Comparison of ENCODE assay signal across 26 cellular contexts in the genomic region with DNA sequence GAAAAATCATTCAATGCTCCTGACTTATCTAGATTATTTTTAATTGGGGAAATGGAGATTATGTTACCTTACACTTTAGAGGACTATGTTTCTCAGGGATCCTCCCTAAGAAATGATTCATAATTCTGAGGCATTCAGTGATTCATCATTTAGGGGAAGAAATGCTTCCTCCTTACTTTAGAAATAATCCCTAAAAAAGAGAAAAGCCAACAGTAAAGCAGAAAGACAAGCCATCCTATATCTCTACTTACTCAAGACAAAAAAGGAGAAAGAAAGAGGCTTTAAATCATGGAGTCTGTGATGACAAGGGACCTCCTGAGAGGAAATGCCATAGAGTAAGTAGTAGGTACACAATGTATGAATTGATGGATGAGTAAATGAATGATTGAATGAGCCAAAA.
DNase-seq lines count a peak whose midpoint lies in the region; ATAC-seq, FAIRE-seq and TF ChIP-seq lines count a peak whose summit lies in the region.
"Had no signal": no experiment of that assay in that cellular context is flagged by ENCODE, and none has a peak within 500 bp of the region (broad histone marks: within the 10 kb centered on the region; RNA-seq: fewer than 3 reads in every experiment).

No MANE protein-coding gene starts in this region.

- H3K4ac ChIP-seq in IMR-90 (ENCODE audit: low read depth, low read length): no peak overlapping the region
- no peak overlapping the region for H3K4ac ChIP-seq in neuronal stem cell (ENCODE audit: low read length)

- no peak overlapping the region for H2BK120ac ChIP-seq in IMR-90 (ENCODE audit: low read depth, low read length)
- no peak overlapping the region for H2BK120ac ChIP-seq in neuronal stem cell (ENCODE audit: low read depth, low read length)

- H3K36me3 Mint-ChIP-seq in stimulated activated effector memory CD8-positive, alpha-beta T cell treated with anti-CD3 and anti-CD28 coated beads, Interleukin-12 subunit alpha, Interleukin-12 subunit beta, amount 100 ng/mL, for 72 hours: no peaks in the 10 kb centered on the region
- H3K36me3 Mint-ChIP-seq: IgD-negative memory B cell, type B pancreatic cell had no signal

- CTCF ChIA-PET in IMR-90 (lab: Yijun Ruan, JAX): no interaction called here
- CTCF ChIA-PET in endothelial cell of umbilical vein (lab: Charles Lee): no interaction called here

- H2BK20ac ChIP-seq in IMR-90 (ENCODE audit: low read depth, low read length): no peak overlapping the region

- TF ChIP-seq CTCF in IMR-90 (conservative IDR thresholded peaks at IDR 0.05; ENCODE audit: low read depth, low read length) (no peak), endothelial cell of umbilical vein (IDR thresholded peaks at IDR 0.05; ENCODE audit: extremely low read depth in 1 of 2, insufficient read depth in 1 of 2, low read depth in 1 of 2, low read length in 2 of 2) (no peak)

- H3K4me1 ChIP-seq in ACC112 (ENCODE audit: control insufficient read depth, insufficient read depth, low read length, unreplicated experiment): peaks cover 18% of the 10 kb centered on the region
- H3K4me1 ChIP-seq in IMR-90 (ENCODE audit: control insufficient read depth, insufficient read depth, low read length): no peaks in the 10 kb centered on the region
- no peaks in the 10 kb centered on the region for H3K4me1 ChIP-seq in endothelial cell of umbilical vein (ENCODE audit: control insufficient read depth, extremely low read depth, insufficient read depth, low read length)
- peaks cover 2 to 20% of the 10 kb centered on the region in 2 donors for H3K4me1 ChIP-seq in neuronal stem cell (ENCODE audit: control insufficient read depth in 2 of 2, insufficient read depth in 1 of 2, low read depth in 1 of 2, low read length in 2 of 2)
- H3K4me1 ChIP-seq: left lung had no signal

- H2BK5ac ChIP-seq in IMR-90 (ENCODE audit: low read depth, low read length, poor library complexity, severe bottlenecking) (no peak overlapping the region), neuronal stem cell (ENCODE audit: low read length) (no peak overlapping the region)

- H3K4me1 Mint-ChIP-seq in stimulated activated effector memory CD8-positive, alpha-beta T cell treated with anti-CD3 and anti-CD28 coated beads, Interleukin-12 subunit alpha, Interleukin-12 subunit beta, amount 100 ng/mL, for 72 hours: no peaks in the 10 kb centered on the region

- intact Hi-C loops in IMR-90 (cut with micrococcal nuclease) (no loop called here), endothelial cell of umbilical vein (cut with micrococcal nuclease) (no loop called here)

- no peak overlapping the region for H2BK15ac ChIP-seq in IMR-90 (ENCODE audit: low read depth, low read length)
- no peak overlapping the region for H2BK15ac ChIP-seq in neuronal stem cell (ENCODE audit: low read length)

- no peak overlapping the region for H3K9ac ChIP-seq in IMR-90 (ENCODE audit: low read depth, low read length)
- no peak overlapping the region for H3K9ac ChIP-seq in endothelial cell of umbilical vein (replicated peaks; ENCODE audit: extremely low read depth, insufficient read depth, low read length)
- H3K9ac ChIP-seq in neuronal stem cell (ENCODE audit: low read depth, low read length, poor library complexity): no peak overlapping the region

- POLR2A ChIA-PET in IMR-90 (lab: Charles Lee; ENCODE audit: unreplicated experiment): no interaction called here
- POLR2A ChIA-PET in endothelial cell of umbilical vein (lab: Charles Lee): no interaction called here

- in situ Hi-C loops in IMR-90 (cut with MboI; ENCODE audit: low sequenced_read_pairs): no loop called here

- H4K5ac ChIP-seq in IMR-90 (ENCODE audit: low read depth, low read length): no peak overlapping the region

- no peak for ATAC-seq in IMR-90 (ENCODE audit: low read depth)
- ATAC-seq in GM19023 (IDR thresholded peaks at IDR 0.05; ENCODE audit: unreplicated experiment): no peak
- ATAC-seq in HG02798 (IDR thresholded peaks at IDR 0.05; ENCODE audit: poor library complexity, unreplicated experiment): no peak
- no peak for ATAC-seq in stimulated activated effector memory CD8-positive, alpha-beta T cell treated with anti-CD3 and anti-CD28 coated beads, Interleukin-12 subunit alpha, Interleukin-12 subunit beta, amount 100 ng/mL, for 72 hours
- ATAC-seq: left lung; stimulated activated naive CD8-positive, alpha-beta T cell treated with anti-CD3 and anti-CD28 coated beads, Interleukin-15, Interleukin-2, amounts not matched to agents 100 U/mL and 50 U/mL, for 24 hours had no signal

- H3K14ac ChIP-seq in IMR-90 (replicated peaks; ENCODE audit: low read depth, low read length) (no peak overlapping the region), neuronal stem cell (ENCODE audit: low read length) (no peak overlapping the region)

- no peak overlapping the region for H3K4me3 ChIP-seq in ACC112 (ENCODE audit: low read depth, low read length)
- no peak overlapping the region for H3K4me3 ChIP-seq in IMR-90 (ENCODE audit: insufficient read depth, low read depth, low read length)
- no peak overlapping the region for H3K4me3 ChIP-seq in endothelial cell of umbilical vein (replicated peaks in 1 of 3; ENCODE audit: insufficient read depth in 1 of 3, low read depth in 1 of 3, low read length in 3 of 3)
- no peak overlapping the region for H3K4me3 ChIP-seq in neuronal stem cell (ENCODE audit: low read length in 2 of 2)
- H3K4me3 ChIP-seq: left lung, MG63 had no signal

- H4K91ac ChIP-seq in IMR-90 (ENCODE audit: insufficient read depth, low read depth, low read length) (no peak overlapping the region), neuronal stem cell (ENCODE audit: low read depth, low read length, poor library complexity) (no peak overlapping the region)

- H3K27ac ChIP-seq in ACC112 (ENCODE audit: low read depth, low read length) (peak overlapping the region; percentile 44), IMR-90 (ENCODE audit: insufficient read depth, low read length) (no peak overlapping the region), endothelial cell of umbilical vein (ENCODE audit: insufficient read depth, low read depth, low read length) (no peak overlapping the region), neuronal stem cell (replicated peaks; ENCODE audit: low read length) (no peak overlapping the region)
- H3K27ac ChIP-seq: left lung had no signal

- BruUV-seq in IMR-90 (replicated peaks; lab: Mats Ljungman, UMichigan): no TSS peak
- BruUV-seq in endothelial cell of umbilical vein (replicated peaks; lab: Mats Ljungman, UMichigan): no TSS peak

- H3K9me1 ChIP-seq in IMR-90 (ENCODE audit: insufficient read depth, low read length) (no peaks in the 10 kb centered on the region), endothelial cell of umbilical vein (replicated peaks; ENCODE audit: control insufficient read depth, extremely low read depth, insufficient read depth, low read length) (no peaks in the 10 kb centered on the region)

- no peak overlapping the region for H2BK12ac ChIP-seq in neuronal stem cell (ENCODE audit: low read length)

- peak; percentile 5 for DNase-seq in IMR-90
- no peak for DNase-seq in endothelial cell of umbilical vein (ENCODE audit: low read depth, low spot score)
- DNase-seq in kidney tubule cell (ENCODE audit: low spot score): peak; percentile 58
- DNase-seq in neuronal stem cell (ENCODE audit: low spot score): no peak
- DNase-seq in stimulated activated effector memory CD8-positive, alpha-beta T cell treated with anti-CD3 and anti-CD28 coated beads, Interleukin-12 subunit alpha, Interleukin-12 subunit beta, amount 100 ng/mL, for 72 hours (ENCODE audit: low spot score in 2 of 2): no peak
- DNase-seq: 8988T; activated naive CD4-positive, alpha-beta T cell treated with anti-CD3 and anti-CD28 coated beads, Interleukin-2, amount 50 U/mL, for 16 hours; COR-L47; left lung; NCI-H1436; NCI-H2171; NCI-H69; nephron progenitor cell; Right ventricle myocardium superior; stimulated activated CD4-positive, alpha-beta T cell treated with anti-CD3 and anti-CD28 coated beads, Interleukin-2, amount 100 ng/mL, for 24 hours; stimulated activated naive CD8-positive, alpha-beta T cell treated with anti-CD3 and anti-CD28 coated beads, Interleukin-15, Interleukin-2, amounts not matched to agents 100 U/mL and 50 U/mL, for 24 hours had no signal

- H3K27me3 ChIP-seq in ACC112 (ENCODE audit: insufficient read depth, low read length): no peaks in the 10 kb centered on the region
- H3K27me3 ChIP-seq in IMR-90 (ENCODE audit: control insufficient read depth, insufficient read depth, low read length): no peaks in the 10 kb centered on the region; the same call in 1 of the 2 replicates
- H3K27me3 ChIP-seq in endothelial cell of umbilical vein (ENCODE audit: control insufficient read depth in 2 of 2, insufficient read depth in 2 of 2, low read length in 2 of 2): no peaks in the 10 kb centered on the region
- H3K27me3 ChIP-seq in neuronal stem cell (ENCODE audit: control insufficient read depth in 3 of 3, insufficient read depth in 3 of 3, low read depth in 1 of 3, low read length in 3 of 3): no peaks in the 10 kb centered on the region
- H3K27me3 ChIP-seq: left lung, MG63 had no signal

- H3K56ac ChIP-seq in IMR-90 (ENCODE audit: extremely low read depth, insufficient read depth, low read length): no peak overlapping the region

- no peak for FAIRE-seq in endothelial cell of umbilical vein (lab: Jason Lieb, UNC)
- FAIRE-seq: colon, frontal cortex, GM18507 had no signal

- no peak for TF ChIP-seq RAD21 in IMR-90 (IDR thresholded peaks at IDR 0.05; ENCODE audit: low read length)

- no peaks in the 10 kb centered on the region for H4K20me1 ChIP-seq in IMR-90 (ENCODE audit: insufficient read depth, low read length)
- H4K20me1 ChIP-seq in endothelial cell of umbilical vein (replicated peaks; ENCODE audit: control insufficient read depth, extremely low read depth, insufficient read depth, low read length): no peaks in the 10 kb centered on the region

- peaks cover 17% of the 10 kb centered on the region for H3K9me3 Mint-ChIP-seq in stimulated activated effector memory CD8-positive, alpha-beta T cell treated with anti-CD3 and anti-CD28 coated beads, Interleukin-12 subunit alpha, Interleukin-12 subunit beta, amount 100 ng/mL, for 72 hours
- H3K9me3 Mint-ChIP-seq: nephron progenitor cell, type B pancreatic cell had no signal

- H3K4me3 Mint-ChIP-seq in stimulated activated effector memory CD8-positive, alpha-beta T cell treated with anti-CD3 and anti-CD28 coated beads, Interleukin-12 subunit alpha, Interleukin-12 subunit beta, amount 100 ng/mL, for 72 hours: no peak overlapping the region
- H3K4me3 Mint-ChIP-seq: IgD-negative memory B cell, nephron progenitor cell, type B pancreatic cell had no signal

- H3K9me3 ChIP-seq in IMR-90 (ENCODE audit: control insufficient read depth, insufficient read depth, low read length): no peaks in the 10 kb centered on the region
- no peaks in the 10 kb centered on the region for H3K9me3 ChIP-seq in endothelial cell of umbilical vein (replicated peaks; ENCODE audit: control insufficient read depth, insufficient read depth, low read length)
- no peaks in the 10 kb centered on the region for H3K9me3 ChIP-seq in neuronal stem cell (replicated peaks in 1 of 2; ENCODE audit: control insufficient read depth in 2 of 2, insufficient read depth in 1 of 2, low read depth in 1 of 2, low read length in 2 of 2)
- H3K9me3 ChIP-seq: left lung, MG63 had no signal

- H3K79me2 ChIP-seq in ACC112 (ENCODE audit: control insufficient read depth, insufficient read depth, low read length, unreplicated experiment): no peaks in the 10 kb centered on the region
- H3K79me2 ChIP-seq in endothelial cell of umbilical vein (ENCODE audit: control insufficient read depth, insufficient read depth, low read length): no peaks in the 10 kb centered on the region

- no peak overlapping the region for H3K23ac ChIP-seq in IMR-90 (ENCODE audit: low read depth, low read length)
- no peak overlapping the region for H3K23ac ChIP-seq in neuronal stem cell (ENCODE audit: low read depth, low read length, poor library complexity)

- no peak overlapping the region for H2AFZ ChIP-seq in ACC112 (ENCODE audit: low read length, unreplicated experiment)
- H2AFZ ChIP-seq in IMR-90 (replicated peaks; ENCODE audit: low read length, poor library complexity): no peak overlapping the region
- no peak overlapping the region for H2AFZ ChIP-seq in endothelial cell of umbilical vein (ENCODE audit: low read depth, low read length)
- H2AFZ ChIP-seq in neuronal stem cell (ENCODE audit: low read length): no peak overlapping the region

- H3K4me2 ChIP-seq in IMR-90 (ENCODE audit: low read depth, low read length) (no peak overlapping the region), endothelial cell of umbilical vein (ENCODE audit: insufficient read depth, low read length) (no peak overlapping the region), neuronal stem cell (ENCODE audit: insufficient read depth, low read length, poor library complexity, severe bottlenecking) (no peak overlapping the region)

- no peak overlapping the region for H2AK5ac ChIP-seq in IMR-90 (ENCODE audit: low read depth, low read length)
- H2AK5ac ChIP-seq in neuronal stem cell (ENCODE audit: low read depth, low read length): no peak overlapping the region

- H3K18ac ChIP-seq in IMR-90 (ENCODE audit: low read depth, low read length): no peak overlapping the region
- no peak overlapping the region for H3K18ac ChIP-seq in neuronal stem cell (ENCODE audit: low read length)

- H3K79me1 ChIP-seq in IMR-90 (ENCODE audit: low read depth in 1 of 2, low read length in 2 of 2) (no peaks in the 10 kb centered on the region), neuronal stem cell (ENCODE audit: low read depth, low read length) (no peaks in the 10 kb centered on the region)

- no peaks in the 10 kb centered on the region for H3K36me3 ChIP-seq in ACC112 (ENCODE audit: insufficient read depth, low read length)
- H3K36me3 ChIP-seq in IMR-90 (ENCODE audit: control insufficient read depth, insufficient read depth, low read length): no peaks in the 10 kb centered on the region
- no peaks in the 10 kb centered on the region for H3K36me3 ChIP-seq in endothelial cell of umbilical vein (ENCODE audit: control insufficient read depth in 2 of 2, extremely low read depth in 1 of 2, insufficient read depth in 2 of 2, low read length in 2 of 2)
- H3K36me3 ChIP-seq in neuronal stem cell (replicated peaks in 1 of 2; ENCODE audit: control insufficient read depth in 2 of 2, insufficient read depth in 2 of 2, low read length in 2 of 2): no peaks in the 10 kb centered on the region
- H3K36me3 ChIP-seq: left lung, MG63 had no signal

- H4K8ac ChIP-seq in IMR-90 (ENCODE audit: low read depth in 2 of 2, low read length in 2 of 2) (no peak overlapping the region), neuronal stem cell (ENCODE audit: low read depth, low read length) (no peak overlapping the region)

- no peak overlapping the region for H3K27ac Mint-ChIP-seq in stimulated activated effector memory CD8-positive, alpha-beta T cell treated with anti-CD3 and anti-CD28 coated beads, Interleukin-12 subunit alpha, Interleukin-12 subunit beta, amount 100 ng/mL, for 72 hours
- H3K27ac Mint-ChIP-seq: IgD-negative memory B cell, nephron progenitor cell, progenitor cell of endocrine pancreas, type B pancreatic cell had no signal

- TF ChIP-seq POLR2A in IMR-90 (IDR thresholded peaks at IDR 0.05; ENCODE audit: low read depth, low read length) (no peak), endothelial cell of umbilical vein (IDR thresholded peaks at IDR 0.05; ENCODE audit: low read depth, low read length) (no peak)

- dilution Hi-C loops in IMR-90 (cut with HindIII; ENCODE audit: low sequenced_read_pairs, unreplicated experiment): no loop called here
- dilution Hi-C loops in endothelial cell of umbilical vein (cut with MboI; ENCODE audit: extremely low pct_ligation_motif_present, low sequenced_read_pairs): no loop called here

- no peak overlapping the region for H2AK9ac ChIP-seq in IMR-90 (replicated peaks; ENCODE audit: low read depth, low read length, poor library complexity)

Comparison
In these comparisons a context has a peak if more than half of its experiments do, and no peak if none do; other contexts are left out.
1. DNase-seq: peak in IMR-90 (single experiment) and kidney tubule cell (single experiment); none in endothelial cell of umbilical vein (single experiment), neuronal stem cell (single experiment) and stimulated activated effector memory CD8-positive, alpha-beta T cell treated with anti-CD3 and anti-CD28 coated beads, Interleukin-12 subunit alpha, Interleukin-12 subunit beta, amount 100 ng/mL, for 72 hours (0 of 2).